ENCODE assay signal across 8 cellular contexts in the genomic region with DNA sequence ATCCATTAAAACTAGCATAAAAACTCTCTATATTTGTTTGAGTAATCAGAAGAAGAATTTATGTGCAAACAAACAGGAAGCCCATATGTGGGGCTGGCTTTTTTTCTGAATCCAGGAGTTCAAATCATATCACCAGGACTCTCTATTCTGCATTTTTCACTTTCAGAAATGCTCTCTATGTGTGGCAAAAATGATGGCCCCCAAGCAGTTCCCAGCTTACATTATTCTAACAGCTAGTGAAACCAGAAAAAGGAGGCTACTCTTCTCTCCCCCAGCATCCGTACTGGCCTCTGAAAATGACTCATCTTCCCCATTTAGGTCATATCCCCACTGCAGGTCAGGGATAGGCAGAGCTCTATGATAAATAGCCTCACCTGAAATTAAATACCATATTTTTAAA. TPM values are rescaled to one million over a fixed set of nuclear protein-coding genes. Genes with fewer than 3 reads are reported as not detected.
DNase-seq lines count a peak whose midpoint lies in the region; ATAC-seq and TF ChIP-seq lines count a peak whose summit lies in the region.

No MANE protein-coding gene starts in this region.

- peak overlapping the region; percentile 42 for H3K27ac Mint-ChIP-seq in activated naive CD4-positive, alpha-beta T cell treated with anti-CD3 and anti-CD28 coated beads, Interleukin-2, amount 10 ng/mL, durations not matched to agents 7 days and 5 days

- H3K36me3 ChIP-seq in esophagus muscularis mucosa, result no peaks in the 10 kb centered on the region

- CTCF ChIA-PET in activated naive CD4-positive, alpha-beta T cell treated with anti-CD3 and anti-CD28 coated beads, Interleukin-2, amount 10 ng/mL, durations not matched to agents 7 days and 5 days (lab: Charles Lee), result interaction anchor here (0.6 kb wide), 1 partner anchor 16 kb away, joined by 3 read pairs; no protein-coding TSS in a partner anchor

- no peak for TF ChIP-seq CTCF in GM13976 (IDR thresholded peaks at IDR 0.05; ENCODE audit: borderline replicate concordance, control extremely low read depth, extremely low read depth, insufficient read depth, missing control alignments)
- no peak for TF ChIP-seq CTCF in esophagus muscularis mucosa (IDR thresholded peaks at IDR 0.05)

- DNase-seq in GM13976 (ENCODE audit: low spot score) (peak; percentile 47), NCI-H2171 (lab: John Stamatoyannopoulos, UW) (no peak), esophagus muscularis mucosa (ENCODE audit: extremely low spot score) (no peak), globus pallidus (ENCODE audit: low spot score) (no peak), AG08396 (ENCODE audit: low spot score) (no peak)
- DNase-seq in activated naive CD4-positive, alpha-beta T cell treated with anti-CD3 and anti-CD28 coated beads, Interleukin-2, amount 10 ng/mL, durations not matched to agents 7 days and 5 days, result no peak

- H3K4me1 ChIP-seq in esophagus muscularis mucosa, result peaks cover 16 to 23% (median 21%) of the 10 kb centered on the region in 4 donors

- in situ Hi-C loops in GM13976 (cut with MboI; ENCODE audit: low sequenced_read_pairs, unreplicated experiment), result no loop called here

- no peak overlapping the region for H3K4me3 ChIP-seq in esophagus muscularis mucosa

- TF ChIP-seq POLR2A in esophagus muscularis mucosa (IDR thresholded peaks at IDR 0.05; ENCODE audit: low read depth), result no peak

- H3K4me1 Mint-ChIP-seq in activated naive CD4-positive, alpha-beta T cell treated with anti-CD3 and anti-CD28 coated beads, Interleukin-2, amount 10 ng/mL, durations not matched to agents 7 days and 5 days, result peaks cover 54% of the 10 kb centered on the region

- peaks cover 6% of the 10 kb centered on the region for H3K36me3 Mint-ChIP-seq in activated naive CD4-positive, alpha-beta T cell treated with anti-CD3 and anti-CD28 coated beads, Interleukin-2, amount 10 ng/mL, durations not matched to agents 7 days and 5 days

- TF ChIP-seq EP300 in esophagus muscularis mucosa (IDR thresholded peaks at IDR 0.05), result no peak

- ATAC-seq in GM19467 (IDR thresholded peaks at IDR 0.05; ENCODE audit: unreplicated experiment), result peak; percentile 94
- peak; percentile 95 for ATAC-seq in HG03432 (IDR thresholded peaks at IDR 0.05; ENCODE audit: unreplicated experiment)

- H3K27me3 ChIP-seq in esophagus muscularis mucosa, result no peaks in the 10 kb centered on the region

- WGBS in esophagus muscularis mucosa, result 17% methylated on average over 1 of the region's 1 CpG

- intact Hi-C loops in esophagus muscularis mucosa (cut with DNase I), result no loop called here

- no peaks in the 10 kb centered on the region for H3K9me3 Mint-ChIP-seq in activated naive CD4-positive, alpha-beta T cell treated with anti-CD3 and anti-CD28 coated beads, Interleukin-2, amount 10 ng/mL, durations not matched to agents 7 days and 5 days

- no peak overlapping the region for H3K4me3 Mint-ChIP-seq in activated naive CD4-positive, alpha-beta T cell treated with anti-CD3 and anti-CD28 coated beads, Interleukin-2, amount 10 ng/mL, durations not matched to agents 7 days and 5 days

- H3K27me3 Mint-ChIP-seq in activated naive CD4-positive, alpha-beta T cell treated with anti-CD3 and anti-CD28 coated beads, Interleukin-2, amount 10 ng/mL, durations not matched to agents 7 days and 5 days, result no peaks in the 10 kb centered on the region

- no peaks in the 10 kb centered on the region for H3K9me3 ChIP-seq in esophagus muscularis mucosa

- H3K27ac ChIP-seq in esophagus muscularis mucosa (replicated peaks in 1 of 4), result no peak overlapping the region

RNA-seq across cellular contexts. Expression of a gene that starts 20.4 kb away (rescaled TPM):
- 10 to 100 TPM; 19.8 to 29.9 (median 21.3) TPM for total RNA-seq in esophagus muscularis mucosa
